In the genomic region with DNA sequence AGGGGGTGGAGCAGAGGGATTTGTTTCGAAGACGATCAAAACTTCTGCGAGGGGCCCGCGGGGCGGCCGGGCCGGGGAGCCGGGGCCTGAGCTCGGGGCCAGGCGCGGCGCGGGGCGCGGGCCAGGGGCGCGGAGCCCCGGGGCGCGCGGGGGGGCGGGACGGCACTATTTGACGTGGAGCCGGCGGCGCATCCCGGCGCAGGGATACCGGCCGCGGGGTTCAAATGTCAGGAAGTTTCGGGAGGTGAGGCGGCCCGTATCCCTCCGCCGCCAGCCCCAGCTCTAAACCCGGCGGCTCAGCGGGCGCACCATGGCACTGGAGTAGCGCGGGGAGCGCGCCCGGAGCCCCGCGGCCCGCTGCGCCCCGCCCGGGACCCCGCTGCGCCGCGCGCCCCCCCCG, we compare ENCODE assay signal across 9 cellular contexts. TPM values are rescaled to one million over a fixed set of nuclear protein-coding genes. Genes with fewer than 3 reads are reported as not detected.
DNase-seq lines count a peak whose midpoint lies in the region; TF ChIP-seq lines count a peak whose summit lies in the region.
"Had no signal": no experiment of that assay in that cellular context is flagged by ENCODE, and none has a peak within 500 bp of the region (broad histone marks: within the 10 kb centered on the region; RNA-seq: fewer than 3 reads in every experiment).

A gene (plus strand): TSS at position 273 of the 400 bp plus-strand sequence. CDS start 522 bp downstream, outside the sequence.

- peaks cover 7 to 18% of the 10 kb centered on the region in 2 experiments for H3K4me1 ChIP-seq in trophoblast cell (ENCODE audit: control insufficient read depth in 1 of 2, insufficient read depth in 2 of 2, low read length in 2 of 2)

- no peaks in the 10 kb centered on the region for H3K79me1 ChIP-seq in trophoblast cell (ENCODE audit: low read length)

- H3K23ac ChIP-seq in trophoblast cell (ENCODE audit: low read length), result no peak within 1 kb of the TSS

- peak; percentile 50 for DNase-seq in ELR (ENCODE audit: low read depth)
- DNase-seq in NCI-H510A (lab: John Stamatoyannopoulos, UW), result peak; percentile 65
- peak; percentile 69 for DNase-seq in epithelial cell of esophagus (ENCODE audit: low read depth)
- DNase-seq in trophoblast cell, result no peak
- DNase-seq in caudate nucleus (lab: John Stamatoyannopoulos, UW), result no peak
- DNase-seq in SIG-M5 treated with dmso at 0.1 percent for 504 hours (lab: John Stamatoyannopoulos, UW; ENCODE audit: unreplicated experiment), result no peak
- no peak for DNase-seq in occipital lobe (lab: John Stamatoyannopoulos, UW)
- no peak for DNase-seq in DMS79 (lab: John Stamatoyannopoulos, UW)

- H3K4me2 ChIP-seq in trophoblast cell (ENCODE audit: low read length), result peak within 1 kb of the TSS; percentile 37
- H3K4me2 ChIP-seq: KMS-11 had no signal

- no peak within 1 kb of the TSS for H3K4ac ChIP-seq in trophoblast cell (ENCODE audit: low read depth, low read length)

- H3K27ac ChIP-seq in trophoblast cell (ENCODE audit: low read depth, low read length) (no peak within 1 kb of the TSS), caudate nucleus (ENCODE audit: low read depth, low read length) (no peak within 1 kb of the TSS)
- H3K27ac ChIP-seq: KMS-11 had no signal

- TF ChIP-seq CTCF in epithelial cell of esophagus (IDR thresholded peaks at IDR 0.05; ENCODE audit: insufficient read depth, low read depth, low read length, missing control alignments), result no peak

- H2AFZ ChIP-seq in trophoblast cell (ENCODE audit: insufficient read depth, low read length, poor library complexity), result peak within 1 kb of the TSS; percentile 83

- WGBS in trophoblast cell (ENCODE audit: extremely low coverage, insufficient coverage, insufficient read length), result no CpG with 5 or more reads among the region's 59 CpGs

- no peak within 1 kb of the TSS for H2BK120ac ChIP-seq in trophoblast cell (ENCODE audit: insufficient read depth, low read length, poor library complexity)

- no peak within 1 kb of the TSS for H4K8ac ChIP-seq in trophoblast cell (ENCODE audit: low read depth, low read length)

- H4K91ac ChIP-seq in trophoblast cell (ENCODE audit: low read depth, low read length), result no peak within 1 kb of the TSS

- H3K9me3 ChIP-seq in trophoblast cell (ENCODE audit: insufficient read depth, low read depth, low read length), result peaks cover 12% of the 10 kb centered on the region

- H3K36me3 ChIP-seq in trophoblast cell (ENCODE audit: control insufficient read depth in 1 of 2, insufficient read depth in 2 of 2, low read length in 2 of 2), result no peaks in the 10 kb centered on the region

- no peak within 1 kb of the TSS for H4K12ac ChIP-seq in trophoblast cell (ENCODE audit: low read depth, low read length)

- H3K4me3 ChIP-seq in epithelial cell of esophagus (ENCODE audit: low read length), result no peak within 1 kb of the TSS
- no peak within 1 kb of the TSS for H3K4me3 ChIP-seq in trophoblast cell (ENCODE audit: low read depth, low read length)

- H3K79me2 ChIP-seq in trophoblast cell (ENCODE audit: control insufficient read depth, insufficient read depth, low read length, poor library complexity), result no peaks in the 10 kb centered on the region

- H2BK12ac ChIP-seq in trophoblast cell (ENCODE audit: low read length), result no peak within 1 kb of the TSS

- H2AK5ac ChIP-seq in trophoblast cell (ENCODE audit: low read length), result no peak within 1 kb of the TSS

- no peak within 1 kb of the TSS for H3K9ac ChIP-seq in trophoblast cell (ENCODE audit: low read length)
- H3K9ac ChIP-seq: KMS-11 had no signal

- H2BK5ac ChIP-seq in trophoblast cell (ENCODE audit: low read depth, low read length, poor library complexity), result no peak within 1 kb of the TSS

- H3K14ac ChIP-seq in trophoblast cell (ENCODE audit: low read length), result no peak within 1 kb of the TSS

- peaks cover 93% of the 10 kb centered on the region for H3K27me3 ChIP-seq in trophoblast cell (ENCODE audit: insufficient read depth, low read length)

- no peak within 1 kb of the TSS for H3K18ac ChIP-seq in trophoblast cell (ENCODE audit: low read length)

RNA-seq across cellular contexts. Expression of the gene that starts here (rescaled TPM):
- polyA plus RNA-seq in trophoblast cell (2013), result 0.08 and 0.21 TPM in 2 replicates
- total RNA-seq in occipital lobe, result not detected

Comparison
In these comparisons a context has a peak if more than half of its experiments do, and no peak if none do; other contexts are left out.
1. DNase-seq: peak in ELR (single experiment), NCI-H510A (single experiment) and epithelial cell of esophagus (single experiment); none in trophoblast cell (0 of 2), caudate nucleus (0 of 61), SIG-M5 treated with dmso at 0.1 percent for 504 hours (single experiment), occipital lobe (single experiment) and DMS79 (single experiment).